ENCODE assay signal across 14 cellular contexts in genomic region chr2:156456616-156457015, GRCh38. TPM values are rescaled to one million over a fixed set of nuclear protein-coding genes. Genes with fewer than 3 reads are reported as not detected.
DNase-seq lines count a peak whose midpoint lies in the region; ATAC-seq, FAIRE-seq and TF ChIP-seq lines count a peak whose summit lies in the region.
"Had no signal": no experiment of that assay in that cellular context is flagged by ENCODE, and none has a peak within 500 bp of the region (broad histone marks: within the 10 kb centered on the region; RNA-seq: fewer than 3 reads in every experiment).

No MANE protein-coding gene starts in this region.

- peaks cover 75% of the 10 kb centered on the region for H3K79me2 ChIP-seq in PC-3 (ENCODE audit: low read length)
- no peaks in the 10 kb centered on the region for H3K79me2 ChIP-seq in HepG2 (ENCODE audit: insufficient read depth, low read length)

- no peak for TF ChIP-seq EP300 in HepG2 (IDR thresholded peaks at IDR 0.05; ENCODE audit: low read depth in 2 of 2, low read length in 2 of 2)
- TF ChIP-seq EP300 in HepG2 (CRISPR knock-in tag; IDR thresholded peaks at IDR 0.05; ENCODE audit: borderline replicate concordance) = no peak

- FAIRE-seq in HepG2 (lab: Jason Lieb, UNC) = no peak

- CTCF ChIA-PET in PC-3 (lab: Charles Lee) = no interaction called here
- CTCF ChIA-PET in HepG2 (lab: Yijun Ruan, JAX; ENCODE audit: low intra/inter-chr PET ratio, low total read pairs) = no interaction called here

- peaks cover 11% of the 10 kb centered on the region in 2 donors for H3K9me3 Mint-ChIP-seq in stimulated activated naive CD8-positive, alpha-beta T cell treated with anti-CD3 and anti-CD28 coated beads, Interleukin-15, amount 100 ng/mL, for 72 hours
- H3K9me3 Mint-ChIP-seq: HFFc6 had no signal

- peak; percentile 7 for DNase-seq in stimulated activated naive CD8-positive, alpha-beta T cell treated with anti-CD3 and anti-CD28 coated beads, Interleukin-15, Interleukin-2, amounts not matched to agents 100 U/mL and 50 U/mL, for 24 hours
- no peak for DNase-seq in stimulated activated naive CD8-positive, alpha-beta T cell treated with anti-CD3 and anti-CD28 coated beads, Interleukin-15, amount 100 ng/mL, for 72 hours
- DNase-seq in PC-3 = peak; percentile 89
- DNase-seq in stimulated activated CD8-positive, alpha-beta memory T cell treated with anti-CD3 and anti-CD28 coated beads, Interleukin-4, amount 100 ng/mL, for 48 hours = no peak
- DNase-seq in T-helper 2 cell = no peak
- no peak for DNase-seq in HepG2 (ENCODE audit: low spot score)
- no peak for DNase-seq in left ventricle myocardium inferior
- DNase-seq: activated CD4-positive, CD25-positive, alpha-beta regulatory T cell; AML-193; brain microvascular endothelial cell; HFFc6; NCI-H510A treated with DMSO at 0.1 percent for 48 hours had no signal

- 17% methylated on average over 3 of the region's 3 CpGs for WGBS in HepG2 (ENCODE audit: low lambda C conversion rate)

- H3K9ac ChIP-seq in PC-3 (ENCODE audit: low read length) = peak overlapping the region; percentile 90
- H3K9ac ChIP-seq in HepG2 (ENCODE audit: insufficient read depth, low read depth, low read length) = no peak overlapping the region
- H3K9ac ChIP-seq: neural progenitor cell had no signal

- POLR2A ChIA-PET in PC-3 (lab: Charles Lee; ENCODE audit: unreplicated experiment) (no interaction called here), HepG2 (lab: Yijun Ruan, JAX) (no interaction called here)

- no peaks in the 10 kb centered on the region for H3K27me3 ChIP-seq in PC-3 (ENCODE audit: low read length)
- H3K27me3 ChIP-seq in HepG2 (ENCODE audit: control insufficient read depth in 1 of 2, insufficient read depth in 2 of 2, low read length in 2 of 2) = no peaks in the 10 kb centered on the region
- H3K27me3 ChIP-seq in left ventricle myocardium inferior (ENCODE audit: low read depth) = no peaks in the 10 kb centered on the region
- H3K27me3 ChIP-seq: brain microvascular endothelial cell, neural progenitor cell had no signal

- H3K9me3 ChIP-seq in PC-3 (ENCODE audit: low read length) (no peaks in the 10 kb centered on the region), HepG2 (ENCODE audit: low read length) (peaks cover 12% of the 10 kb centered on the region; the same call in 1 of the 2 replicates), left ventricle myocardium inferior (replicated peaks) (no peaks in the 10 kb centered on the region)

- H3K4me1 Mint-ChIP-seq in stimulated activated naive CD8-positive, alpha-beta T cell treated with anti-CD3 and anti-CD28 coated beads, Interleukin-15, amount 100 ng/mL, for 72 hours = peaks cover 42% of the 10 kb centered on the region

- H3K27ac Mint-ChIP-seq in stimulated activated naive CD8-positive, alpha-beta T cell treated with anti-CD3 and anti-CD28 coated beads, Interleukin-15, amount 100 ng/mL, for 72 hours = no peak overlapping the region
- H3K27ac Mint-ChIP-seq: neural progenitor cell had no signal

- TF ChIP-seq RAD21 in HepG2 (CRISPR knock-in tag; IDR thresholded peaks at IDR 0.05) = no peak

- peaks cover 8% of the 10 kb centered on the region for H3F3A ChIP-seq in PC-3 (ENCODE audit: low read length, unreplicated experiment)

- TF ChIP-seq CTCF in PC-3 (conservative IDR thresholded peaks at IDR 0.05; ENCODE audit: low read depth, low read length) (no peak), HepG2 (CRISPR knock-in tag; IDR thresholded peaks at IDR 0.05) (no peak), left ventricle myocardium inferior (IDR thresholded peaks at IDR 0.05; ENCODE audit: borderline replicate concordance) (no peak)

- H3K4me3 Mint-ChIP-seq in stimulated activated naive CD8-positive, alpha-beta T cell treated with anti-CD3 and anti-CD28 coated beads, Interleukin-15, amount 100 ng/mL, for 72 hours = no peak overlapping the region
- H3K4me3 Mint-ChIP-seq: HFFc6, neural progenitor cell had no signal

- intact Hi-C loops in PC-3 (cut with micrococcal nuclease) = no loop called here
- intact Hi-C loops in HepG2 (cut with micrococcal nuclease; ENCODE audit: unreplicated experiment) = no loop called here
- intact Hi-C loops in left ventricle myocardium inferior (cut with micrococcal nuclease) = no loop called here

- BruUV-seq in PC-3 (replicated peaks; lab: Mats Ljungman, UMichigan) = no TSS peak
- no TSS peak for BruUV-seq in HepG2 (replicated peaks; lab: Mats Ljungman, UMichigan)

- no peaks in the 10 kb centered on the region for H4K20me1 ChIP-seq in PC-3 (ENCODE audit: low read length)
- no peaks in the 10 kb centered on the region for H4K20me1 ChIP-seq in HepG2 (ENCODE audit: insufficient read depth, low read length)

- no peaks in the 10 kb centered on the region for H3K36me3 ChIP-seq in PC-3 (ENCODE audit: low read depth, low read length)
- H3K36me3 ChIP-seq in HepG2 (replicated peaks in 1 of 2; ENCODE audit: control insufficient read depth in 1 of 2, insufficient read depth in 2 of 2, low read length in 2 of 2) = no peaks in the 10 kb centered on the region
- H3K36me3 ChIP-seq in left ventricle myocardium inferior = no peaks in the 10 kb centered on the region
- H3K36me3 ChIP-seq: brain microvascular endothelial cell, neural progenitor cell had no signal

- no peak for TF ChIP-seq POLR2A in HepG2 (IDR thresholded peaks at IDR 0.05; ENCODE audit: insufficient read depth in 1 of 2, low read depth in 2 of 2, low read length in 2 of 2)

- H3K4me1 ChIP-seq in PC-3 (ENCODE audit: insufficient read depth, low read length) (peaks cover 45% of the 10 kb centered on the region), HepG2 (ENCODE audit: insufficient read depth, low read length) (no peaks in the 10 kb centered on the region), left ventricle myocardium inferior (peaks cover 40% of the 10 kb centered on the region)
- H3K4me1 ChIP-seq: neural progenitor cell had no signal

- H3K27me3 Mint-ChIP-seq in stimulated activated naive CD8-positive, alpha-beta T cell treated with anti-CD3 and anti-CD28 coated beads, Interleukin-15, amount 100 ng/mL, for 72 hours = no peaks in the 10 kb centered on the region

- H2AFZ ChIP-seq in PC-3 (ENCODE audit: low read length) (no peak overlapping the region), HepG2 (ENCODE audit: low read length) (no peak overlapping the region)
- H2AFZ ChIP-seq: neural progenitor cell had no signal

- in situ Hi-C loops in HepG2 (cut with HindIII; ENCODE audit: extremely low pct_ligation_motif_present, low pct_unique_long_range_greater_than_20kb) = no loop called here

- H3K4me2 ChIP-seq in PC-3 (ENCODE audit: low read length) (peak overlapping the region; percentile 83), HepG2 (ENCODE audit: low read depth, low read length) (no peak overlapping the region)
- H3K4me2 ChIP-seq: neural progenitor cell had no signal

- ATAC-seq in stimulated activated naive CD8-positive, alpha-beta T cell treated with anti-CD3 and anti-CD28 coated beads, Interleukin-15, Interleukin-2, amounts not matched to agents 100 U/mL and 50 U/mL, for 24 hours = peak; percentile 32
- ATAC-seq in stimulated activated naive CD8-positive, alpha-beta T cell treated with anti-CD3 and anti-CD28 coated beads, Interleukin-15, amount 100 ng/mL, for 72 hours = no peak
- peak; percentile 86 for ATAC-seq in HG02759 (IDR thresholded peaks at IDR 0.05; ENCODE audit: unreplicated experiment)
- peak; percentile 15 for ATAC-seq in PC-3
- no peak for ATAC-seq in HepG2

- H3K4me3 ChIP-seq in PC-3 (ENCODE audit: low read length) = peak overlapping the region; percentile 50; the same call in 1 of the 2 replicates
- H3K4me3 ChIP-seq in HepG2 (replicated peaks in 1 of 3; ENCODE audit: insufficient read depth in 1 of 3, low read depth in 2 of 3, low read length in 3 of 3) = no peak overlapping the region
- H3K4me3 ChIP-seq in left ventricle myocardium inferior = no peak overlapping the region
- H3K4me3 ChIP-seq: neural progenitor cell had no signal

- no peaks in the 10 kb centered on the region for H3K9me2 ChIP-seq in PC-3 (replicated peaks; ENCODE audit: low read length)

- H3K27ac ChIP-seq in PC-3 (ENCODE audit: low read length) = peak overlapping the region; percentile 98
- no peak overlapping the region for H3K27ac ChIP-seq in HepG2 (ENCODE audit: extremely low read length, insufficient read depth, low read length)
- H3K27ac ChIP-seq in left ventricle myocardium inferior (replicated peaks) = no peak overlapping the region
- H3K27ac ChIP-seq: brain microvascular endothelial cell, neural progenitor cell had no signal

RNA-seq across cellular contexts. Expression of gene GPD2, which starts 20.4 kb away (rescaled TPM):
- total RNA-seq in PC-3 (2014; rRNA removed) (91.3 and 107 TPM in 2 replicates), HepG2 (2016; rRNA removed; fragmentation: Illumina TruSeq; extraction: Trizol) (0.65 TPM in 1 of 2 replicates, not detected in the other), left ventricle myocardium inferior (14.4 TPM)
- not detected in 2 replicates for total RNA-seq in HepG2 (2016; cell fraction: cytosol; rRNA removed; fragmentation: Illumina TruSeq; extraction: Trizol; ENCODE audit: low read depth)
- total RNA-seq in HepG2 (2016; cell fraction: insoluble cytoplasmic fraction; rRNA removed; fragmentation: Illumina TruSeq; extraction: Trizol) = not detected in 2 replicates
- total RNA-seq in HepG2 (2016; cell fraction: membrane; rRNA removed; fragmentation: Illumina TruSeq; extraction: Trizol) = not detected in 2 replicates
- total RNA-seq in HepG2 (2016; cell fraction: nucleus; rRNA removed; fragmentation: Illumina TruSeq; extraction: Trizol) = not detected in 2 replicates
- polyA plus RNA-seq in HepG2 (2011; rRNA removed) = not detected in 2 replicates
- polyA plus RNA-seq in HepG2 (2011; cell fraction: cytosol; rRNA removed) = not detected in 2 replicates
- not detected in 2 replicates for polyA plus RNA-seq in HepG2 (2011; cell fraction: nucleus; rRNA removed)
- not detected in 2 replicates for polyA plus RNA-seq in HepG2 (2012)
- polyA plus RNA-seq in HepG2 (2016; cell fraction: cytosol; fragmentation: Illumina TruSeq; extraction: Trizol; ENCODE audit: low read depth) = not detected in 2 replicates
- polyA plus RNA-seq in HepG2 (2016; cell fraction: insoluble cytoplasmic fraction; fragmentation: Illumina TruSeq; extraction: Trizol; ENCODE audit: low read depth) = not detected in 2 replicates
- polyA plus RNA-seq in HepG2 (2016; cell fraction: membrane; fragmentation: Illumina TruSeq; extraction: Trizol; ENCODE audit: low read depth) = not detected in 2 replicates
- polyA plus RNA-seq in HepG2 (2016; cell fraction: nucleus; fragmentation: Illumina TruSeq; extraction: Trizol; ENCODE audit: insufficient read depth, low read depth) = not detected in 2 replicates
- polyA minus RNA-seq in HepG2 (2011; rRNA and poly(A)+ RNA removed; ENCODE audit: low replicate concordance) = 64.3 TPM in 1 of 2 replicates, not detected in the other
- 0.30 and 0.35 TPM in 2 replicates for polyA minus RNA-seq in HepG2 (2011; cell fraction: cytosol; rRNA and poly(A)+ RNA removed)
- polyA minus RNA-seq in HepG2 (2011; cell fraction: nucleus; rRNA and poly(A)+ RNA removed) = 0.12 and 0.26 TPM in 2 replicates

Comparison
In these comparisons a context has a peak if more than half of its experiments do, and no peak if none do; other contexts are left out.
1. ATAC-seq: peak in stimulated activated naive CD8-positive, alpha-beta T cell treated with anti-CD3 and anti-CD28 coated beads, Interleukin-15, Interleukin-2, amounts not matched to agents 100 U/mL and 50 U/mL, for 24 hours (single experiment), HG02759 (single experiment) and PC-3 (single experiment); none in stimulated activated naive CD8-positive, alpha-beta T cell treated with anti-CD3 and anti-CD28 coated beads, Interleukin-15, amount 100 ng/mL, for 72 hours (single experiment) and HepG2 (single experiment).
2. DNase-seq: peak in stimulated activated naive CD8-positive, alpha-beta T cell treated with anti-CD3 and anti-CD28 coated beads, Interleukin-15, Interleukin-2, amounts not matched to agents 100 U/mL and 50 U/mL, for 24 hours (single experiment) and PC-3 (single experiment); none in stimulated activated naive CD8-positive, alpha-beta T cell treated with anti-CD3 and anti-CD28 coated beads, Interleukin-15, amount 100 ng/mL, for 72 hours (0 of 2), stimulated activated CD8-positive, alpha-beta memory T cell treated with anti-CD3 and anti-CD28 coated beads, Interleukin-4, amount 100 ng/mL, for 48 hours (single experiment), T-helper 2 cell (0 of 5), HepG2 (single experiment) and left ventricle myocardium inferior (single experiment).